2 cellular contexts compared by ENCODE assay signal in the genomic region with DNA sequence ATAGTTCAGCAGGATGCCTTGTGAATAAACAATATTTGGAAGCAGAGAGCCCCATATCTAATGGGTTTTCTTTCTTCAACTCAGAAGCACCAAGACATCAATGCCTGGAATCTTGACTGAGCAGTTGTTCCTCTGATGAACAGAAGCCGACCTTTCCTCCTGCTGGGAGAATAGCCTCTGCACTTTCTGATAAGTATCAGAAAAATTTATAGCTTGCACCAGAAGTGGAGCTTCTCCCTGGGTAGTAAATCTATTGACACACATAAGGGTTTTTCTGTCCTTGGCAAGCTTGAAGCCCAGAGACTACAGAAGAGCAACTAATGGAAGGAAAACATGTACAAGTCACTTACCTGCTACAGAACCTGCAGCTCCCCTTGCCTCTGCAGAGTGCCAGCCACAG.
TF ChIP-seq lines count a peak whose summit lies in the region.

No MANE protein-coding gene starts in this region.

TF ChIP-seq in K562, 482 proteins besides CTCF, POLR2A, EP300 and RAD21:
- no peak for TF ChIP-seq TEAD1 (CRISPR knock-in tag; IDR thresholded peaks at IDR 0.05)
- TF ChIP-seq, protein P1, sequence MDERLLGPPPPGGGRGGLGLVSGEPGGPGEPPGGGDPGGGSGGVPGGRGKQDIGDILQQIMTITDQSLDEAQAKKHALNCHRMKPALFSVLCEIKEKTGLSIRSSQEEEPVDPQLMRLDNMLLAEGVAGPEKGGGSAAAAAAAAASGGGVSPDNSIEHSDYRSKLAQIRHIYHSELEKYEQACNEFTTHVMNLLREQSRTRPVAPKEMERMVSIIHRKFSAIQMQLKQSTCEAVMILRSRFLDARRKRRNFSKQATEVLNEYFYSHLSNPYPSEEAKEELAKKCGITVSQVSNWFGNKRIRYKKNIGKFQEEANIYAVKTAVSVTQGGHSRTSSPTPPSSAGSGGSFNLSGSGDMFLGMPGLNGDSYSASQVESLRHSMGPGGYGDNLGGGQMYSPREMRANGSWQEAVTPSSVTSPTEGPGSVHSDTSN (CRISPR knock-in tag; IDR thresholded peaks at IDR 0.05; ENCODE audit: low read depth): no peak
- TF ChIP-seq, protein P1 (tag; conservative IDR thresholded peaks at IDR 0.05; ENCODE audit: low read depth): peak; percentile 57
- TF ChIP-seq, protein P2, sequence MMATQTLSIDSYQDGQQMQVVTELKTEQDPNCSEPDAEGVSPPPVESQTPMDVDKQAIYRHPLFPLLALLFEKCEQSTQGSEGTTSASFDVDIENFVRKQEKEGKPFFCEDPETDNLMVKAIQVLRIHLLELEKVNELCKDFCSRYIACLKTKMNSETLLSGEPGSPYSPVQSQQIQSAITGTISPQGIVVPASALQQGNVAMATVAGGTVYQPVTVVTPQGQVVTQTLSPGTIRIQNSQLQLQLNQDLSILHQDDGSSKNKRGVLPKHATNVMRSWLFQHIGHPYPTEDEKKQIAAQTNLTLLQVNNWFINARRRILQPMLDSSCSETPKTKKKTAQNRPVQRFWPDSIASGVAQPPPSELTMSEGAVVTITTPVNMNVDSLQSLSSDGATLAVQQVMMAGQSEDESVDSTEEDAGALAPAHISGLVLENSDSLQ (IDR thresholded peaks at IDR 0.05): no peak

TF ChIP-seq in GM23338, 12 proteins besides CTCF, POLR2A, EP300 and RAD21:
- TF ChIP-seq, protein P3, sequence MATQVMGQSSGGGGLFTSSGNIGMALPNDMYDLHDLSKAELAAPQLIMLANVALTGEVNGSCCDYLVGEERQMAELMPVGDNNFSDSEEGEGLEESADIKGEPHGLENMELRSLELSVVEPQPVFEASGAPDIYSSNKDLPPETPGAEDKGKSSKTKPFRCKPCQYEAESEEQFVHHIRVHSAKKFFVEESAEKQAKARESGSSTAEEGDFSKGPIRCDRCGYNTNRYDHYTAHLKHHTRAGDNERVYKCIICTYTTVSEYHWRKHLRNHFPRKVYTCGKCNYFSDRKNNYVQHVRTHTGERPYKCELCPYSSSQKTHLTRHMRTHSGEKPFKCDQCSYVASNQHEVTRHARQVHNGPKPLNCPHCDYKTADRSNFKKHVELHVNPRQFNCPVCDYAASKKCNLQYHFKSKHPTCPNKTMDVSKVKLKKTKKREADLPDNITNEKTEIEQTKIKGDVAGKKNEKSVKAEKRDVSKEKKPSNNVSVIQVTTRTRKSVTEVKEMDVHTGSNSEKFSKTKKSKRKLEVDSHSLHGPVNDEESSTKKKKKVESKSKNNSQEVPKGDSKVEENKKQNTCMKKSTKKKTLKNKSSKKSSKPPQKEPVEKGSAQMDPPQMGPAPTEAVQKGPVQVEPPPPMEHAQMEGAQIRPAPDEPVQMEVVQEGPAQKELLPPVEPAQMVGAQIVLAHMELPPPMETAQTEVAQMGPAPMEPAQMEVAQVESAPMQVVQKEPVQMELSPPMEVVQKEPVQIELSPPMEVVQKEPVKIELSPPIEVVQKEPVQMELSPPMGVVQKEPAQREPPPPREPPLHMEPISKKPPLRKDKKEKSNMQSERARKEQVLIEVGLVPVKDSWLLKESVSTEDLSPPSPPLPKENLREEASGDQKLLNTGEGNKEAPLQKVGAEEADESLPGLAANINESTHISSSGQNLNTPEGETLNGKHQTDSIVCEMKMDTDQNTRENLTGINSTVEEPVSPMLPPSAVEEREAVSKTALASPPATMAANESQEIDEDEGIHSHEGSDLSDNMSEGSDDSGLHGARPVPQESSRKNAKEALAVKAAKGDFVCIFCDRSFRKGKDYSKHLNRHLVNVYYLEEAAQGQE (IDR thresholded peaks at IDR 0.05; ENCODE audit: unreplicated experiment): no peak
- TF ChIP-seq, protein P4, sequence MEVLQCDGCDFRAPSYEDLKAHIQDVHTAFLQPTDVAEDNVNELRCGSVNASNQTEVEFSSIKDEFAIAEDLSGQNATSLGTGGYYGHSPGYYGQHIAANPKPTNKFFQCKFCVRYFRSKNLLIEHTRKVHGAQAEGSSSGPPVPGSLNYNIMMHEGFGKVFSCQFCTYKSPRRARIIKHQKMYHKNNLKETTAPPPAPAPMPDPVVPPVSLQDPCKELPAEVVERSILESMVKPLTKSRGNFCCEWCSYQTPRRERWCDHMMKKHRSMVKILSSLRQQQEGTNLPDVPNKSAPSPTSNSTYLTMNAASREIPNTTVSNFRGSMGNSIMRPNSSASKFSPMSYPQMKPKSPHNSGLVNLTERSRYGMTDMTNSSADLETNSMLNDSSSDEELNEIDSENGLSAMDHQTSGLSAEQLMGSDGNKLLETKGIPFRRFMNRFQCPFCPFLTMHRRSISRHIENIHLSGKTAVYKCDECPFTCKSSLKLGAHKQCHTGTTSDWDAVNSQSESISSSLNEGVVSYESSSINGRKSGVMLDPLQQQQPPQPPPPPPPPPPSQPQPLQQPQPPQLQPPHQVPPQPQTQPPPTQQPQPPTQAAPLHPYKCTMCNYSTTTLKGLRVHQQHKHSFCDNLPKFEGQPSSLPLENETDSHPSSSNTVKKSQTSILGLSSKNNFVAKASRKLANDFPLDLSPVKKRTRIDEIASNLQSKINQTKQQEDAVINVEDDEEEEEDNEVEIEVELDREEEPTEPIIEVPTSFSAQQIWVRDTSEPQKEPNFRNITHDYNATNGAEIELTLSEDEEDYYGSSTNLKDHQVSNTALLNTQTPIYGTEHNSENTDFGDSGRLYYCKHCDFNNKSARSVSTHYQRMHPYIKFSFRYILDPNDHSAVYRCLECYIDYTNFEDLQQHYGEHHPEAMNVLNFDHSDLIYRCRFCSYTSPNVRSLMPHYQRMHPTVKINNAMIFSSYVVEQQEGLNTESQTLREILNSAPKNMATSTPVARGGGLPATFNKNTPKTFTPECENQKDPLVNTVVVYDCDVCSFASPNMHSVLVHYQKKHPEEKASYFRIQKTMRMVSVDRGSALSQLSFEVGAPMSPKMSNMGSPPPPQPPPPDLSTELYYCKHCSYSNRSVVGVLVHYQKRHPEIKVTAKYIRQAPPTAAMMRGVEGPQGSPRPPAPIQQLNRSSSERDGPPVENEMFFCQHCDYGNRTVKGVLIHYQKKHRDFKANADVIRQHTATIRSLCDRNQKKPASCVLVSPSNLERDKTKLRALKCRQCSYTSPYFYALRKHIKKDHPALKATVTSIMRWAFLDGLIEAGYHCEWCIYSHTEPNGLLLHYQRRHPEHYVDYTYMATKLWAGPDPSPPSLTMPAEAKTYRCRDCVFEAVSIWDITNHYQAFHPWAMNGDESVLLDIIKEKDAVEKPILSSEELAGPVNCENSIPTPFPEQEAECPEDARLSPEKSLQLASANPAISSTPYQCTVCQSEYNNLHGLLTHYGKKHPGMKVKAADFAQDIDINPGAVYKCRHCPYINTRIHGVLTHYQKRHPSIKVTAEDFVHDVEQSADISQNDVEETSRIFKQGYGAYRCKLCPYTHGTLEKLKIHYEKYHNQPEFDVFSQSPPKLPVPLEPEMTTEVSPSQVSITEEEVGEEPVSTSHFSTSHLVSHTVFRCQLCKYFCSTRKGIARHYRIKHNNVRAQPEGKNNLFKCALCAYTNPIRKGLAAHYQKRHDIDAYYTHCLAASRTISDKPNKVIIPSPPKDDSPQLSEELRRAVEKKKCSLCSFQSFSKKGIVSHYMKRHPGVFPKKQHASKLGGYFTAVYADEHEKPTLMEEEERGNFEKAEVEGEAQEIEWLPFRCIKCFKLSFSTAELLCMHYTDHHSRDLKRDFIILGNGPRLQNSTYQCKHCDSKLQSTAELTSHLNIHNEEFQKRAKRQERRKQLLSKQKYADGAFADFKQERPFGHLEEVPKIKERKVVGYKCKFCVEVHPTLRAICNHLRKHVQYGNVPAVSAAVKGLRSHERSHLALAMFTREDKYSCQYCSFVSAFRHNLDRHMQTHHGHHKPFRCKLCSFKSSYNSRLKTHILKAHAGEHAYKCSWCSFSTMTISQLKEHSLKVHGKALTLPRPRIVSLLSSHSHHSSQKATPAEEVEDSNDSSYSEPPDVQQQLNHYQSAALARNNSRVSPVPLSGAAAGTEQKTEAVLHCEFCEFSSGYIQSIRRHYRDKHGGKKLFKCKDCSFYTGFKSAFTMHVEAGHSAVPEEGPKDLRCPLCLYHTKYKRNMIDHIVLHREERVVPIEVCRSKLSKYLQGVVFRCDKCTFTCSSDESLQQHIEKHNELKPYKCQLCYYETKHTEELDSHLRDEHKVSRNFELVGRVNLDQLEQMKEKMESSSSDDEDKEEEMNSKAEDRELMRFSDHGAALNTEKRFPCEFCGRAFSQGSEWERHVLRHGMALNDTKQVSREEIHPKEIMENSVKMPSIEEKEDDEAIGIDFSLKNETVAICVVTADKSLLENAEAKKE (CRISPR knock-in tag; IDR thresholded peaks at IDR 0.05): no peak
- TF ChIP-seq CREB1 (CRISPR knock-in tag; IDR thresholded peaks at IDR 0.05; ENCODE audit: low read depth): no peak
- TF ChIP-seq POLR2AphosphoS5 (IDR thresholded peaks at IDR 0.05; ENCODE audit: low read depth): no peak
- no peak for TF ChIP-seq NANOG (IDR thresholded peaks at IDR 0.05; ENCODE audit: borderline replicate concordance)
- TF ChIP-seq STAT1 (IDR thresholded peaks at IDR 0.05; ENCODE audit: unreplicated experiment): no peak
- TF ChIP-seq JUNB (IDR thresholded peaks at IDR 0.05; ENCODE audit: unreplicated experiment): no peak
- TF ChIP-seq ZNF114 (CRISPR knock-in tag; IDR thresholded peaks at IDR 0.05): no peak
- TF ChIP-seq EZH2 (IDR thresholded peaks at IDR 0.05; ENCODE audit: low read depth, unreplicated experiment): no peak
- TF ChIP-seq, protein P5, sequence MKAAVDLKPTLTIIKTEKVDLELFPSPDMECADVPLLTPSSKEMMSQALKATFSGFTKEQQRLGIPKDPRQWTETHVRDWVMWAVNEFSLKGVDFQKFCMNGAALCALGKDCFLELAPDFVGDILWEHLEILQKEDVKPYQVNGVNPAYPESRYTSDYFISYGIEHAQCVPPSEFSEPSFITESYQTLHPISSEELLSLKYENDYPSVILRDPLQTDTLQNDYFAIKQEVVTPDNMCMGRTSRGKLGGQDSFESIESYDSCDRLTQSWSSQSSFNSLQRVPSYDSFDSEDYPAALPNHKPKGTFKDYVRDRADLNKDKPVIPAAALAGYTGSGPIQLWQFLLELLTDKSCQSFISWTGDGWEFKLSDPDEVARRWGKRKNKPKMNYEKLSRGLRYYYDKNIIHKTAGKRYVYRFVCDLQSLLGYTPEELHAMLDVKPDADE (IDR thresholded peaks at IDR 0.05): no peak
- no peak for TF ChIP-seq ZNF331 (CRISPR knock-in tag; IDR thresholded peaks at IDR 0.05; ENCODE audit: low read depth)
- no peak for TF ChIP-seq EZH2phosphoT487 (IDR thresholded peaks at IDR 0.05; ENCODE audit: unreplicated experiment)
TF ChIP-seq in GM23338: peak in this region for 0.
